Comparison of ENCODE assay signal across 15 cellular contexts in the genomic region with DNA sequence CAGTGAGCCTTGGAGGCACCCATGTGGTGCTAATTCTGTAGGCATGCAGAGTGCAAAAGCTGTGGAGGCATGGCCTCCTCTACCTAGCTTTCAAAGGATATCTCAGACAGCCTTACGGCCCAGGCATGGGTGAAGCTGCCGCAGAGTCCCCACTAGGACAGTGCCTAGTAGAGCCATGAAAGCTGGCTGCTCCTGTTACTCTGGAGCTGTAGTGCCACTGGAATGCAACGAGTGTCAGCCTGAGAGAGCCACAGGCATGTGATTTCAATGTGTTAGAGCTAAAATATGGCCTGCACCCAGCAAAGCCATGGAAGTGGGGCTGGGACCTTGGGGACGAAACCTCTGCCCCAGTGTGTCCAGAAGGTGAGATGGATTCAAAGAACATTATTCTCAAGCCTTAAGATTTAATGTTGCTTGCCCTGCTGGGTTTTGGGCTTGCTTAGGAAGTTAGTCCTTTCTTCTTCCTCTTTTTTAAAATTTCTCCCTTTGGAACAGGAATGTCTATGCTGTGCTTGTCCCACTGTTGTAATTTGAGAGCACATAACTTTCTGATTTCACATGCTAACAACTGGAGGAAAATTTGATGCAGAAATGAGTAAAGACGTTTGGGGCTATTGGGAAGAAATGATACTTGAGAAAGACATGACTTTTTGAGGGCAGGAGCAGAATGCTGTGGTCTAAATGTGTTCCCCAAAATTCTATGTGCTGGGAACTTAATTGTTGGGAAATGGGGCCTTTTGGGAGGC.
"Had no signal": no experiment of that assay in that cellular context is flagged by ENCODE, and none has a peak within 500 bp of the region (broad histone marks: within the 10 kb centered on the region; RNA-seq: fewer than 3 reads in every experiment).

No MANE protein-coding gene starts in this region.

- H3K9me3 ChIP-seq: esophagus muscularis mucosa, gastrocnemius medialis, neutrophil, right atrium auricular region, tibial nerve had no signal

- H3K27me3 ChIP-seq: esophagus muscularis mucosa, gastrocnemius medialis, neutrophil, right atrium auricular region, tibial nerve had no signal

- ATAC-seq: activated CD8-positive, alpha-beta memory T cell treated with anti-CD3 and anti-CD28 coated beads, Interleukin-2, amount 10 ng/mL, durations not matched to agents 7 days and 5 days; gastrocnemius medialis; left ventricle myocardium superior; naive thymus-derived CD4-positive, alpha-beta T cell; stimulated activated memory B cell treated with anti-CD40 and anti-IgM and Interleukin-4, amounts not matched to agents 10 μg/mL and 1 μg/mL and 100 μg/mL, for 72 hours; T-helper 17 cell had no signal

- DNase-seq: activated CD4-positive, CD25-positive, alpha-beta regulatory T cell; activated CD8-positive, alpha-beta memory T cell treated with anti-CD3 and anti-CD28 coated beads, Interleukin-2, amount 10 ng/mL, durations not matched to agents 7 days and 5 days; activated effector memory CD4-positive, alpha-beta T cell treated with Interleukin-2 at 50 U/mL for 16 hours; activated T-cell treated with anti-CD3 and anti-CD28 coated beads, Interleukin-2, amount 50 U/mL, for 24 hours; amygdala; gastrocnemius medialis; left ventricle myocardium superior; naive thymus-derived CD4-positive, alpha-beta T cell; small intestine; T-helper 17 cell had no signal

- H3K36me3 ChIP-seq: esophagus muscularis mucosa, gastrocnemius medialis, neutrophil, right atrium auricular region, tibial nerve had no signal

- H3K27ac ChIP-seq: esophagus muscularis mucosa, gastrocnemius medialis, neutrophil, right atrium auricular region, tibial nerve had no signal

- H3K4me1 ChIP-seq: esophagus muscularis mucosa, gastrocnemius medialis, right atrium auricular region, tibial nerve had no signal

- H3K4me3 ChIP-seq: esophagus muscularis mucosa, gastrocnemius medialis, right atrium auricular region, tibial nerve had no signal
